ENCODE assay signal across 1 cellular context in the genomic region with DNA sequence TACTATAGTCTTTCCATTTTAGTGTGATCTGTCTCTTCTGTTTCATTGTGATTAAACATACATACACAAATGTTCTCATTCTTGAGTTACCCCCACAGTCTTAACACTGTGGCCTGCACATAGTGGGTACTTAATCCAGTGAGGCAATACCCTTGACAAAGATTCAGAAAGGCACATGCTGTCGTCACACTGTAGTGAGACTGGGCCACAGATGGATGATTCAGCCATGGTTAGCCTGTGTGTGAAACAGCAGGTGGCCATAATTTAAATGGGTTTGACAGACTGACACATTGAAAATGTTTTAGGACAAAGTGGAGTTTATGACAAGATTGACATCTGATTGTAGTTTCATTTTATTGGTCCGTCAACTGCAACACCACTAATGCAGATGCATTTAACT.
TF ChIP-seq lines count a peak whose summit lies in the region.

No MANE protein-coding gene starts in this region.

TF ChIP-seq in neural cell, 6 proteins besides CTCF, POLR2A, EP300 and RAD21:
- TF ChIP-seq, protein P1, sequence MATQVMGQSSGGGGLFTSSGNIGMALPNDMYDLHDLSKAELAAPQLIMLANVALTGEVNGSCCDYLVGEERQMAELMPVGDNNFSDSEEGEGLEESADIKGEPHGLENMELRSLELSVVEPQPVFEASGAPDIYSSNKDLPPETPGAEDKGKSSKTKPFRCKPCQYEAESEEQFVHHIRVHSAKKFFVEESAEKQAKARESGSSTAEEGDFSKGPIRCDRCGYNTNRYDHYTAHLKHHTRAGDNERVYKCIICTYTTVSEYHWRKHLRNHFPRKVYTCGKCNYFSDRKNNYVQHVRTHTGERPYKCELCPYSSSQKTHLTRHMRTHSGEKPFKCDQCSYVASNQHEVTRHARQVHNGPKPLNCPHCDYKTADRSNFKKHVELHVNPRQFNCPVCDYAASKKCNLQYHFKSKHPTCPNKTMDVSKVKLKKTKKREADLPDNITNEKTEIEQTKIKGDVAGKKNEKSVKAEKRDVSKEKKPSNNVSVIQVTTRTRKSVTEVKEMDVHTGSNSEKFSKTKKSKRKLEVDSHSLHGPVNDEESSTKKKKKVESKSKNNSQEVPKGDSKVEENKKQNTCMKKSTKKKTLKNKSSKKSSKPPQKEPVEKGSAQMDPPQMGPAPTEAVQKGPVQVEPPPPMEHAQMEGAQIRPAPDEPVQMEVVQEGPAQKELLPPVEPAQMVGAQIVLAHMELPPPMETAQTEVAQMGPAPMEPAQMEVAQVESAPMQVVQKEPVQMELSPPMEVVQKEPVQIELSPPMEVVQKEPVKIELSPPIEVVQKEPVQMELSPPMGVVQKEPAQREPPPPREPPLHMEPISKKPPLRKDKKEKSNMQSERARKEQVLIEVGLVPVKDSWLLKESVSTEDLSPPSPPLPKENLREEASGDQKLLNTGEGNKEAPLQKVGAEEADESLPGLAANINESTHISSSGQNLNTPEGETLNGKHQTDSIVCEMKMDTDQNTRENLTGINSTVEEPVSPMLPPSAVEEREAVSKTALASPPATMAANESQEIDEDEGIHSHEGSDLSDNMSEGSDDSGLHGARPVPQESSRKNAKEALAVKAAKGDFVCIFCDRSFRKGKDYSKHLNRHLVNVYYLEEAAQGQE (IDR thresholded peaks at IDR 0.05; ENCODE audit: borderline replicate concordance): no peak
- TF ChIP-seq MXI1 (conservative IDR thresholded peaks at IDR 0.05; ENCODE audit: poor library complexity, severe bottlenecking): no peak
- no peak for TF ChIP-seq EZH2 (IDR thresholded peaks at IDR 0.05; ENCODE audit: borderline replicate concordance, insufficient read depth, low read length, poor library complexity, severe bottlenecking)
- no peak for TF ChIP-seq SMC3 (conservative IDR thresholded peaks at IDR 0.05; ENCODE audit: poor library complexity)
- TF ChIP-seq TAF1 (IDR thresholded peaks at IDR 0.05; ENCODE audit: low read depth): no peak
- no peak for TF ChIP-seq POLR2AphosphoS5 (IDR thresholded peaks at IDR 0.05)
